1 cellular context compared by ENCODE assay signal in the genomic region with DNA sequence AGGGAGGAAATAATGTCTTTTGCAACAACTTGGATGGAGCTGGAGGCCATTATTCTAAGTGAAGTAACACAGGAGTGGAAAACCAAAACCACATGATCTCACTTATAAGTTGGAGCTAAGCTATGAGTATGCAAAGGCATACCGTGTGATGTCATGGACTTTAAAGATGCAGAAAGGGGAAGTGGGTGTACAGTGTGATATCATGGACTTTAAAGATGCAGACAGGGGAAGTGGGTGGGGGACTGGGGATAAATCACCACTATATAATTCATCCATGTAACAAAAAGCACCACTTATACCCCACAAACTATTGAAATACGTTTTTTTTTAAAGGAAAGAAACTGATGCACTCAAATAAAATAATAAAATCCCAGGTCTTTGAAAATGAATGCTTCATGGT.
A peak's percentile ranks its signal among the peaks of the same experiment; 100 is the strongest.
TF ChIP-seq lines count a peak whose summit lies in the region.

No MANE protein-coding gene starts in this region.

TF ChIP-seq in K562, 482 proteins besides CTCF, POLR2A, EP300 and RAD21 (continues in another document):
- TF ChIP-seq SAFB2 (IDR thresholded peaks at IDR 0.05; ENCODE audit: borderline replicate concordance, low read depth, low read length, severe bottlenecking): no peak
- peak; percentile 46; the same call in 1 of the 2 replicates for TF ChIP-seq ESRRA (IDR thresholded peaks at IDR 0.05; ENCODE audit: borderline replicate concordance, low read depth)
- TF ChIP-seq KLF16 (IDR thresholded peaks at IDR 0.05): no peak
- TF ChIP-seq, protein P1, sequence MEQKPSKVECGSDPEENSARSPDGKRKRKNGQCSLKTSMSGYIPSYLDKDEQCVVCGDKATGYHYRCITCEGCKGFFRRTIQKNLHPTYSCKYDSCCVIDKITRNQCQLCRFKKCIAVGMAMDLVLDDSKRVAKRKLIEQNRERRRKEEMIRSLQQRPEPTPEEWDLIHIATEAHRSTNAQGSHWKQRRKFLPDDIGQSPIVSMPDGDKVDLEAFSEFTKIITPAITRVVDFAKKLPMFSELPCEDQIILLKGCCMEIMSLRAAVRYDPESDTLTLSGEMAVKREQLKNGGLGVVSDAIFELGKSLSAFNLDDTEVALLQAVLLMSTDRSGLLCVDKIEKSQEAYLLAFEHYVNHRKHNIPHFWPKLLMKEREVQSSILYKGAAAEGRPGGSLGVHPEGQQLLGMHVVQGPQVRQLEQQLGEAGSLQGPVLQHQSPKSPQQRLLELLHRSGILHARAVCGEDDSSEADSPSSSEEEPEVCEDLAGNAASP (IDR thresholded peaks at IDR 0.05): no peak
- TF ChIP-seq PHB2 (IDR thresholded peaks at IDR 0.05; ENCODE audit: low read depth): no peak
- no peak for TF ChIP-seq SIX5 (IDR thresholded peaks at IDR 0.05; ENCODE audit: borderline replicate concordance in 1 of 2, insufficient read depth in 1 of 2, low read depth in 1 of 2, low read length in 2 of 2)
- no peak for TF ChIP-seq FIP1L1 (IDR thresholded peaks at IDR 0.05; ENCODE audit: low read depth, low read length, poor library complexity, severe bottlenecking)
- TF ChIP-seq ZNF766 (CRISPR knock-in tag; conservative IDR thresholded peaks at IDR 0.05): no peak
- no peak for TF ChIP-seq RAD51 (IDR thresholded peaks at IDR 0.05; ENCODE audit: borderline replicate concordance, low read depth)
- no peak for TF ChIP-seq HNRNPL (IDR thresholded peaks at IDR 0.05; ENCODE audit: low read depth, low read length)
- no peak for TF ChIP-seq ZNF24 (IDR thresholded peaks at IDR 0.05)
- TF ChIP-seq SP2 (IDR thresholded peaks at IDR 0.05; ENCODE audit: extremely low read depth, low read depth, low read length, poor library complexity, severe bottlenecking): no peak
- peak; percentile 88 for TF ChIP-seq NCOA1 (IDR thresholded peaks at IDR 0.05; ENCODE audit: low read depth)
- no peak for TF ChIP-seq CREB3 (tag; conservative IDR thresholded peaks at IDR 0.05; ENCODE audit: low read depth)
- TF ChIP-seq MTA3 (IDR thresholded peaks at IDR 0.05; ENCODE audit: borderline replicate concordance): peak; percentile 81
- no peak for TF ChIP-seq ZNF507 (tag; conservative IDR thresholded peaks at IDR 0.05)
- no peak for TF ChIP-seq SIN3B (IDR thresholded peaks at IDR 0.05; ENCODE audit: low read depth)
- no peak for TF ChIP-seq MBD2 (IDR thresholded peaks at IDR 0.05; ENCODE audit: borderline replicate concordance, low read depth)
- no peak for TF ChIP-seq ZNF449 (CRISPR knock-in tag; IDR thresholded peaks at IDR 0.05)
- TF ChIP-seq, protein P2, sequence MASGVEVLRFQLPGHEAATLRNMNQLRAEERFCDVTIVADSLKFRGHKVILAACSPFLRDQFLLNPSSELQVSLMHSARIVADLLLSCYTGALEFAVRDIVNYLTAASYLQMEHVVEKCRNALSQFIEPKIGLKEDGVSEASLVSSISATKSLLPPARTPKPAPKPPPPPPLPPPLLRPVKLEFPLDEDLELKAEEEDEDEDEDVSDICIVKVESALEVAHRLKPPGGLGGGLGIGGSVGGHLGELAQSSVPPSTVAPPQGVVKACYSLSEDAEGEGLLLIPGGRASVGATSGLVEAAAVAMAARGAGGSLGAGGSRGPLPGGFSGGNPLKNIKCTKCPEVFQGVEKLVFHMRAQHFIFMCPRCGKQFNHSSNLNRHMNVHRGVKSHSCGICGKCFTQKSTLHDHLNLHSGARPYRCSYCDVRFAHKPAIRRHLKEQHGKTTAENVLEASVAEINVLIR (CRISPR knock-in tag; IDR thresholded peaks at IDR 0.05): peak; percentile 74
- TF ChIP-seq ZNF347 (CRISPR knock-in tag; IDR thresholded peaks at IDR 0.05; ENCODE audit: low read depth): no peak
- 0 out of 2 replicates have a peak, but pooled peaks have one; percentile 43 for TF ChIP-seq GABPB1 (CRISPR knock-in tag; IDR thresholded peaks at IDR 0.05)
- TF ChIP-seq WHSC1 (IDR thresholded peaks at IDR 0.05; ENCODE audit: low read length): no peak
- no peak for TF ChIP-seq RBBP5 (IDR thresholded peaks at IDR 0.05; ENCODE audit: borderline replicate concordance, insufficient read depth, low read length, poor library complexity, severe bottlenecking)
- no peak for TF ChIP-seq NCOR1 (IDR thresholded peaks at IDR 0.05)
- no peak for TF ChIP-seq PTRF (tag; IDR thresholded peaks at IDR 0.05)
- no peak for TF ChIP-seq SRSF1 (IDR thresholded peaks at IDR 0.05; ENCODE audit: low read depth, low read length)
- no peak for TF ChIP-seq MCM3 (IDR thresholded peaks at IDR 0.05)
- TF ChIP-seq HNRNPK (IDR thresholded peaks at IDR 0.05; ENCODE audit: low read depth, low read length, poor library complexity, severe bottlenecking): no peak
- no peak for TF ChIP-seq ATF1 (CRISPR knock-in tag; IDR thresholded peaks at IDR 0.05)
- TF ChIP-seq ATF1 (tag; IDR thresholded peaks at IDR 0.05): peak; percentile 79
- no peak for TF ChIP-seq ILK (tag; IDR thresholded peaks at IDR 0.05; ENCODE audit: borderline replicate concordance, low read depth)
- no peak for TF ChIP-seq CBX5 (IDR thresholded peaks at IDR 0.05; ENCODE audit: borderline replicate concordance, low read depth)
- TF ChIP-seq ZNF586 (CRISPR knock-in tag; conservative IDR thresholded peaks at IDR 0.05): no peak
- TF ChIP-seq FOXJ3 (CRISPR knock-in tag; IDR thresholded peaks at IDR 0.05): no peak
- TF ChIP-seq NFXL1 (CRISPR knock-in tag; IDR thresholded peaks at IDR 0.05): no peak
- no peak for TF ChIP-seq ZNF445 (CRISPR knock-in tag; IDR thresholded peaks at IDR 0.05; ENCODE audit: low read depth)
- no peak for TF ChIP-seq NUFIP1 (IDR thresholded peaks at IDR 0.05; ENCODE audit: partially characterized antibody)
- no peak for TF ChIP-seq SLC30A9 (CRISPR knock-in tag; IDR thresholded peaks at IDR 0.05)
- no peak for TF ChIP-seq IRF1 (CRISPR knock-in tag; IDR thresholded peaks at IDR 0.05; ENCODE audit: borderline replicate concordance)
- no peak for TF ChIP-seq HCFC1 (IDR thresholded peaks at IDR 0.05; ENCODE audit: low read depth, low read length)
- TF ChIP-seq VEZF1 (CRISPR knock-in tag; IDR thresholded peaks at IDR 0.05): peak; percentile 47
- TF ChIP-seq JUND (IDR thresholded peaks at IDR 0.05; ENCODE audit: borderline replicate concordance, low read depth, low read length): peak; percentile 34; the same call in 1 of the 2 replicates
- peak; percentile 79; the same call in 2 of the 3 replicates for TF ChIP-seq JUND (tag; IDR thresholded peaks at IDR 0.05; ENCODE audit: borderline replicate concordance, low read depth, low read length)
- TF ChIP-seq EHMT2 (IDR thresholded peaks at IDR 0.05): no peak
- no peak for TF ChIP-seq RHOXF2B (CRISPR knock-in tag; conservative IDR thresholded peaks at IDR 0.05)
- TF ChIP-seq GABPA (tag; conservative IDR thresholded peaks at IDR 0.05; ENCODE audit: low read depth): peak; percentile 76
- no peak for TF ChIP-seq E2F3 (CRISPR knock-in tag; IDR thresholded peaks at IDR 0.05)
- TF ChIP-seq CBFA2T2 (conservative IDR thresholded peaks at IDR 0.05): no peak
- no peak for TF ChIP-seq RBFOX2 (IDR thresholded peaks at IDR 0.05; ENCODE audit: low read depth, low read length)
- TF ChIP-seq NBN (IDR thresholded peaks at IDR 0.05; ENCODE audit: low read depth): no peak
- TF ChIP-seq ZNF57 (CRISPR knock-in tag; IDR thresholded peaks at IDR 0.05): no peak
- TF ChIP-seq MAZ (CRISPR knock-in tag; conservative IDR thresholded peaks at IDR 0.05 in 1 of 2, IDR thresholded peaks at IDR 0.05 in 1 of 2): no peak
- no peak for TF ChIP-seq RB1 (IDR thresholded peaks at IDR 0.05; ENCODE audit: low read depth)
- TF ChIP-seq, protein P3, sequence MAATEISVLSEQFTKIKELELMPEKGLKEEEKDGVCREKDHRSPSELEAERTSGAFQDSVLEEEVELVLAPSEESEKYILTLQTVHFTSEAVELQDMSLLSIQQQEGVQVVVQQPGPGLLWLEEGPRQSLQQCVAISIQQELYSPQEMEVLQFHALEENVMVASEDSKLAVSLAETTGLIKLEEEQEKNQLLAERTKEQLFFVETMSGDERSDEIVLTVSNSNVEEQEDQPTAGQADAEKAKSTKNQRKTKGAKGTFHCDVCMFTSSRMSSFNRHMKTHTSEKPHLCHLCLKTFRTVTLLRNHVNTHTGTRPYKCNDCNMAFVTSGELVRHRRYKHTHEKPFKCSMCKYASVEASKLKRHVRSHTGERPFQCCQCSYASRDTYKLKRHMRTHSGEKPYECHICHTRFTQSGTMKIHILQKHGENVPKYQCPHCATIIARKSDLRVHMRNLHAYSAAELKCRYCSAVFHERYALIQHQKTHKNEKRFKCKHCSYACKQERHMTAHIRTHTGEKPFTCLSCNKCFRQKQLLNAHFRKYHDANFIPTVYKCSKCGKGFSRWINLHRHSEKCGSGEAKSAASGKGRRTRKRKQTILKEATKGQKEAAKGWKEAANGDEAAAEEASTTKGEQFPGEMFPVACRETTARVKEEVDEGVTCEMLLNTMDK (IDR thresholded peaks at IDR 0.05; ENCODE audit: borderline replicate concordance, insufficient read depth, low read depth, low read length, poor library complexity, severe bottlenecking): no peak
